ENCODE assay signal across 1 cellular context in the genomic region with DNA sequence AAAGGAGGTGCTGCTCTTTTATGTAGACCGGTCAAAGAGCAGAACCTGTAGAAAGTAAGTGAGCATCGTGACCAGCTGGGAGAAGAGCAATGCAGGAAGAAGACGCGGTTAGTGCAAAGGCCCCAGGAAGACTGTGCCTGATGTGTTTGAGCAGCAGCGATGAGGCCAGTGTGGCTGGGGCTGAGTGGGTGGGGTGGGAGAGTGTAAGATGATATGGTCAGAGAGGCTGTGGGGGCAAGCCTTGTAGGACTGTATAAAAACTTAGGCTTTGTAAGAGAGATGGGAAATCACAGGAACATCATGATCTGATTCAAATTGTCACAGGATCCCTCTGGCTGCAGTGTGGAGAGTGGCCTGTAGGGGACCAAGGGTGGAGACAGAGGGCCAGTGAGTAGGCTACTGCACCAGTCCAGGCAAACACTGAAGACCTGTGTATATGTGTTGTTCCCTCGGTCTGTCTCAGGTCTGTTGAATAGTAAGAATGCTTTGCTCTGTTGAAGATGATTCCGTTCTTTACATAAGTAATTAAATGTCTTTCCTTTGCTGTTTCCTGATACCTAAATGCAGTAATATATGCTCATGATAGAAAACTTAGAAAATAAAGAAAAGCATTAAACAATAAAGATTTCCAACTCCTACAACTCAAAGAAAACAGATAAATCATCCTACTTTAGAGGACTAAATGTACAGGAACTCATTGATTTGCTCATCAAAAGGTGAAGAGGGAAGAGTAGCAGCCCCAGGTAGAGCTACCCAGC.
TF ChIP-seq lines count a peak whose summit lies in the region.

No MANE protein-coding gene starts in this region.

TF ChIP-seq in GM12878, 131 proteins besides CTCF, POLR2A, EP300 and RAD21:
- no peak for TF ChIP-seq SKIL (IDR thresholded peaks at IDR 0.05; ENCODE audit: low read depth, poor library complexity, severe bottlenecking)
- no peak for TF ChIP-seq SREBF2 (IDR thresholded peaks at IDR 0.05; ENCODE audit: low read length)
- TF ChIP-seq, protein P1, sequence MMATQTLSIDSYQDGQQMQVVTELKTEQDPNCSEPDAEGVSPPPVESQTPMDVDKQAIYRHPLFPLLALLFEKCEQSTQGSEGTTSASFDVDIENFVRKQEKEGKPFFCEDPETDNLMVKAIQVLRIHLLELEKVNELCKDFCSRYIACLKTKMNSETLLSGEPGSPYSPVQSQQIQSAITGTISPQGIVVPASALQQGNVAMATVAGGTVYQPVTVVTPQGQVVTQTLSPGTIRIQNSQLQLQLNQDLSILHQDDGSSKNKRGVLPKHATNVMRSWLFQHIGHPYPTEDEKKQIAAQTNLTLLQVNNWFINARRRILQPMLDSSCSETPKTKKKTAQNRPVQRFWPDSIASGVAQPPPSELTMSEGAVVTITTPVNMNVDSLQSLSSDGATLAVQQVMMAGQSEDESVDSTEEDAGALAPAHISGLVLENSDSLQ (IDR thresholded peaks at IDR 0.05) = no peak
- no peak for TF ChIP-seq NBN (IDR thresholded peaks at IDR 0.05)
- no peak for TF ChIP-seq SMAD1 (IDR thresholded peaks at IDR 0.05; ENCODE audit: low read depth, partially characterized antibody)
- TF ChIP-seq NFIC (IDR thresholded peaks at IDR 0.05; ENCODE audit: low read depth, low read length) = no peak
- no peak for TF ChIP-seq WRNIP1 (IDR thresholded peaks at IDR 0.05; ENCODE audit: borderline replicate concordance, low read depth, low read length)
- TF ChIP-seq TARDBP (IDR thresholded peaks at IDR 0.05; ENCODE audit: borderline replicate concordance) = no peak
- no peak for TF ChIP-seq RAD51 (IDR thresholded peaks at IDR 0.05)
- no peak for TF ChIP-seq SRF (IDR thresholded peaks at IDR 0.05; ENCODE audit: low read depth in 2 of 2, low read length in 2 of 2)
- TF ChIP-seq JUND (IDR thresholded peaks at IDR 0.05; ENCODE audit: low read depth, low read length) = no peak
- no peak for TF ChIP-seq IRF3 (IDR thresholded peaks at IDR 0.05)
- TF ChIP-seq ZBED1 (IDR thresholded peaks at IDR 0.05; ENCODE audit: borderline replicate concordance) = no peak
- TF ChIP-seq ZNF207 (IDR thresholded peaks at IDR 0.05; ENCODE audit: borderline replicate concordance) = no peak
- no peak for TF ChIP-seq SMARCA5 (IDR thresholded peaks at IDR 0.05)
